In the genomic region with DNA sequence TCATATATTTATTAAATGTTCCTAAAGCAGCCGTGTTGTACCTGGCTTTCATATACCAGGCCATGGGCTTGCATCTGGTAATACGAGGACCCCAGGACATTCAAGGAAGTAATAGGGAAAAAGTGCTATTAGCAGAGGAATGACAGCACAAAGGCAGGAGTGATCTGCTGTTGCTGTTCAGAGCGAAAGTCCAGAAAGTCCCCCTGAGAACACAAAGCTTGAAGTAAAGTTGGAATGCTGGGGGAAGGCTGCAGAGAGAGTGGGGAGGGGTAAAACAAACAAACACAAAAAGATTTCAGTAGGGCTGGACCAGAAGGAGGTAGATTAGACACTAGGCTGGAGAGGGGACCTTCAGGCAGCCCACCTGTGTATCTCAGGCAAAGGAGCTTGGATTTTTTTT, we compare ENCODE assay signal across 29 cellular contexts.
"Had no signal": no experiment of that assay in that cellular context is flagged by ENCODE, and none has a peak within 500 bp of the region (broad histone marks: within the 10 kb centered on the region; RNA-seq: fewer than 3 reads in every experiment).

No MANE protein-coding gene starts in this region.

- H3K9me3 ChIP-seq: ascending aorta, esophagus muscularis mucosa, gastrocnemius medialis had no signal

- H3K27ac Mint-ChIP-seq: activated CD4-positive, alpha-beta memory T cell treated with anti-CD3 and anti-CD28 coated beads for 36 hours; activated CD4-positive, alpha-beta T cell treated with anti-CD3 and anti-CD28 coated beads for 36 hours; activated CD4-positive, alpha-beta T cell treated with anti-CD3 and anti-CD28 coated beads, Interleukin-2, amount 10 ng/mL, durations not matched to agents 24 days and 14 days; activated CD8-positive, alpha-beta T cell treated with anti-CD3 and anti-CD28 coated beads, Interleukin-2, amount 10 ng/mL, durations not matched to agents 7 days and 5 days; activated naive CD4-positive, alpha-beta T cell treated with anti-CD3 and anti-CD28 coated beads, Interleukin-2, amount 10 ng/mL, durations not matched to agents 7 days and 5 days; activated naive CD4-positive, alpha-beta T cell treated with anti-CD3 and anti-CD28 coated beads, Interleukin-2, amount 50 U/mL, for 72 hours; activated naive CD8-positive, alpha-beta T cell treated with anti-CD3 and anti-CD28 coated beads, Interleukin-2, amount 10 ng/mL, durations not matched to agents 7 days and 5 days; activated T-cell treated with anti-CD3 and anti-CD28 coated beads, Interleukin-2, amount 50 U/mL, for 24 hours; activated T-cell treated with anti-CD3 and anti-CD28 coated beads, Interleukin-2, amount 50 U/mL, for 72 hours had no signal

- H3K36me3 Mint-ChIP-seq: activated CD4-positive, alpha-beta memory T cell treated with anti-CD3 and anti-CD28 coated beads for 36 hours; activated naive CD4-positive, alpha-beta T cell treated with anti-CD3 and anti-CD28 coated beads, Interleukin-2, amount 10 ng/mL, durations not matched to agents 7 days and 5 days; activated naive CD4-positive, alpha-beta T cell treated with anti-CD3 and anti-CD28 coated beads, Interleukin-2, amount 50 U/mL, for 72 hours; activated naive CD8-positive, alpha-beta T cell treated with anti-CD3 and anti-CD28 coated beads, Interleukin-2, amount 10 ng/mL, durations not matched to agents 7 days and 5 days had no signal

- H3K27ac ChIP-seq: ascending aorta, brain microvascular endothelial cell, esophagus muscularis mucosa, foreskin keratinocyte, gastrocnemius medialis had no signal

- H3K4me1 ChIP-seq: ascending aorta, esophagus muscularis mucosa, foreskin keratinocyte had no signal

- H3K4me3 Mint-ChIP-seq: activated CD4-positive, alpha-beta memory T cell treated with anti-CD3 and anti-CD28 coated beads for 36 hours; activated CD4-positive, alpha-beta T cell treated with anti-CD3 and anti-CD28 coated beads for 36 hours; activated CD4-positive, alpha-beta T cell treated with anti-CD3 and anti-CD28 coated beads, Interleukin-2, amount 10 ng/mL, durations not matched to agents 24 days and 14 days; activated CD8-positive, alpha-beta T cell treated with anti-CD3 and anti-CD28 coated beads, Interleukin-2, amount 10 ng/mL, durations not matched to agents 7 days and 5 days; activated naive CD4-positive, alpha-beta T cell treated with anti-CD3 and anti-CD28 coated beads, Interleukin-2, amount 10 ng/mL, durations not matched to agents 7 days and 5 days; activated naive CD8-positive, alpha-beta T cell treated with anti-CD3 and anti-CD28 coated beads, Interleukin-2, amount 10 ng/mL, durations not matched to agents 7 days and 5 days; activated T-cell treated with anti-CD3 and anti-CD28 coated beads, Interleukin-2, amount 50 U/mL, for 24 hours; activated T-cell treated with anti-CD3 and anti-CD28 coated beads, Interleukin-2, amount 50 U/mL, for 72 hours; effector memory CD8-positive, alpha-beta T cell had no signal

- H3K9me3 Mint-ChIP-seq: activated CD4-positive, alpha-beta memory T cell treated with anti-CD3 and anti-CD28 coated beads for 36 hours; activated CD4-positive, alpha-beta T cell treated with anti-CD3 and anti-CD28 coated beads, Interleukin-2, amount 10 ng/mL, durations not matched to agents 24 days and 14 days; activated naive CD4-positive, alpha-beta T cell treated with anti-CD3 and anti-CD28 coated beads, Interleukin-2, amount 10 ng/mL, durations not matched to agents 7 days and 5 days; activated naive CD4-positive, alpha-beta T cell treated with anti-CD3 and anti-CD28 coated beads, Interleukin-2, amount 50 U/mL, for 72 hours; activated naive CD8-positive, alpha-beta T cell treated with anti-CD3 and anti-CD28 coated beads, Interleukin-2, amount 10 ng/mL, durations not matched to agents 7 days and 5 days; activated T-cell treated with anti-CD3 and anti-CD28 coated beads, Interleukin-2, amount 50 U/mL, for 24 hours; activated T-cell treated with anti-CD3 and anti-CD28 coated beads, Interleukin-2, amount 50 U/mL, for 72 hours had no signal

- FAIRE-seq: bronchial epithelial cell, colon had no signal

- H3K27me3 Mint-ChIP-seq: activated CD4-positive, alpha-beta memory T cell treated with anti-CD3 and anti-CD28 coated beads for 36 hours; activated CD4-positive, alpha-beta T cell treated with anti-CD3 and anti-CD28 coated beads for 36 hours; activated CD4-positive, alpha-beta T cell treated with anti-CD3 and anti-CD28 coated beads, Interleukin-2, amount 10 ng/mL, durations not matched to agents 24 days and 14 days; activated naive CD4-positive, alpha-beta T cell treated with anti-CD3 and anti-CD28 coated beads, Interleukin-2, amount 10 ng/mL, durations not matched to agents 7 days and 5 days; activated naive CD8-positive, alpha-beta T cell treated with anti-CD3 and anti-CD28 coated beads, Interleukin-2, amount 10 ng/mL, durations not matched to agents 7 days and 5 days; activated T-cell treated with anti-CD3 and anti-CD28 coated beads, Interleukin-2, amount 50 U/mL, for 24 hours; effector memory CD8-positive, alpha-beta T cell had no signal

- ATAC-seq: activated CD4-positive, alpha-beta T cell treated with anti-CD3 and anti-CD28 coated beads for 36 hours; activated CD8-positive, alpha-beta T cell treated with anti-CD3 and anti-CD28 coated beads, Interleukin-2, amount 10 ng/mL, durations not matched to agents 7 days and 5 days; activated naive CD4-positive, alpha-beta T cell treated with anti-CD3 and anti-CD28 coated beads, Interleukin-2, amount 50 U/mL, for 72 hours; activated T-cell treated with anti-CD3 and anti-CD28 coated beads, Interleukin-2, amount 50 U/mL, for 72 hours; effector memory CD8-positive, alpha-beta T cell; foreskin keratinocyte; gastrocnemius medialis had no signal

- H3K27me3 ChIP-seq: ascending aorta, brain microvascular endothelial cell, esophagus muscularis mucosa, foreskin keratinocyte, gastrocnemius medialis had no signal

- H3K36me3 ChIP-seq: ascending aorta, brain microvascular endothelial cell, esophagus muscularis mucosa, gastrocnemius medialis had no signal

- H3K4me3 ChIP-seq: ascending aorta, esophagus muscularis mucosa, gastrocnemius medialis had no signal

- DNase-seq: activated CD4-positive, alpha-beta memory T cell treated with anti-CD3 and anti-CD28 coated beads for 36 hours; activated CD4-positive, alpha-beta T cell treated with anti-CD3 and anti-CD28 coated beads for 36 hours; activated CD4-positive, alpha-beta T cell treated with anti-CD3 and anti-CD28 coated beads, Interleukin-2, amount 10 ng/mL, durations not matched to agents 24 days and 14 days; activated CD4-positive, CD25-positive, alpha-beta regulatory T cell; activated CD4-positive, CD25-positive, alpha-beta regulatory T cell treated with anti-CD3 and anti-CD28 coated beads, Interleukin-2, amount 50 U/mL, for 72 hours; activated CD8-positive, alpha-beta memory T cell treated with anti-CD3 and anti-CD28 coated beads, Interleukin-2, amount 50 U/mL, for 48 hours; activated CD8-positive, alpha-beta T cell treated with anti-CD3 and anti-CD28 coated beads, Interleukin-2, amount 10 ng/mL, durations not matched to agents 7 days and 5 days; activated gamma-delta T cell; activated naive CD4-positive, alpha-beta T cell; activated naive CD4-positive, alpha-beta T cell treated with anti-CD3 and anti-CD28 coated beads, Interleukin-2, amount 10 ng/mL, durations not matched to agents 7 days and 5 days; activated naive CD8-positive, alpha-beta T cell treated with anti-CD3 and anti-CD28 coated beads, Interleukin-2, amount 10 ng/mL, durations not matched to agents 7 days and 5 days; activated T-cell treated with anti-CD3 and anti-CD28 coated beads for 4 hours; activated T-cell treated with anti-CD3 and anti-CD28 coated beads, Interleukin-2, amount 50 U/mL, for 24 hours; activated T-cell treated with anti-CD3 and anti-CD28 coated beads, Interleukin-2, amount 50 U/mL, for 72 hours; brain microvascular endothelial cell; cortex of kidney; dermis blood vessel endothelial cell; effector CD4-positive, alpha-beta T cell; effector memory CD8-positive, alpha-beta T cell; erythroblast; foreskin keratinocyte; gastrocnemius medialis; glutamatergic neuron; T-helper 2 cell had no signal

- H3K4me1 Mint-ChIP-seq: activated CD4-positive, alpha-beta T cell treated with anti-CD3 and anti-CD28 coated beads for 36 hours; activated CD4-positive, alpha-beta T cell treated with anti-CD3 and anti-CD28 coated beads, Interleukin-2, amount 10 ng/mL, durations not matched to agents 24 days and 14 days; activated naive CD4-positive, alpha-beta T cell treated with anti-CD3 and anti-CD28 coated beads, Interleukin-2, amount 10 ng/mL, durations not matched to agents 7 days and 5 days had no signal
